8 cellular contexts compared by ENCODE assay signal in the genomic region with DNA sequence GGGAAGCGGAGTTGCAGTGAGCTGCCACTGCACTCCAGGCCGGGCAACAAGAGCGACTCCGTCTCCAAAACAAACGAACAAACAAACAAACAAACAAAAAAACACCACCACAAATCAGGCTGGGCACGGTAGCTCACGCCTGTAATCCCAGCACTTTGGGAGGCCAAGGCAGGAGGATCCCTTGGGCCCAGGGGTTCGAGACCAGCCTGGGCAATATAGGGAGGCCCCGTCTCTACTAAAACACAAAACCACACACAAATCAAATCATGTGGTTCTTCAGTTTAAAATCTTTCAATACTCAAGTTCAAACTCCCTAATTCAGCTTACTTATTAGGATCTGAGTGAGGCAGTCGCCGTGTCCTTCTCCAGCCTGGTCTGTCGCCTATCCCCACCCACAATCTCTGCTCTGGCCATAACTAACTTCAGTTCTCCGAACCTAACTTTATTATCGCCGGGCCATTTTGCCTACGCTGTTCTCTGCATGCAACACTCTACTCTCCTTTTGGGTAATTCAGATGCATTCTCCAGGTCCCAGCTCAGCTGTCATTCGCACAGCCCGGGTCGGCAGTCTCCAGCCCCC. TPM values are rescaled to one million over a fixed set of nuclear protein-coding genes. Genes with fewer than 3 reads are reported as not detected.
DNase-seq lines count a peak whose midpoint lies in the region; ATAC-seq and TF ChIP-seq lines count a peak whose summit lies in the region.

No MANE protein-coding gene starts in this region.

- H3K9me3 ChIP-seq in naive thymus-derived CD4-positive, alpha-beta T cell (ENCODE audit: control insufficient read depth in 2 of 3, low read length in 3 of 3): no peaks in the 10 kb centered on the region

- H3K4me1 ChIP-seq in naive thymus-derived CD4-positive, alpha-beta T cell (ENCODE audit: control insufficient read depth in 2 of 2, insufficient read depth in 2 of 2, low read length in 2 of 2): peaks cover 6 to 16% of the 10 kb centered on the region in 2 donors

- peaks cover 0 to 6% (median 0%) of the 10 kb centered on the region in 3 experiments for H3K36me3 ChIP-seq in naive thymus-derived CD4-positive, alpha-beta T cell (ENCODE audit: control insufficient read depth in 2 of 3, insufficient read depth in 3 of 3, low read length in 3 of 3)

- no peak for TF ChIP-seq CTCF in LNCaP clone FGC (IDR thresholded peaks at IDR 0.05; ENCODE audit: control insufficient read depth, extremely low read depth, insufficient read depth)

- H3K27ac Mint-ChIP-seq in dendritic cell treated with granulocyte-macrophage colony-stimulating factor and Interleukin-4, amounts not matched to agents 40 ng/mL and 50 ng/mL, for 4 days: peak overlapping the region; percentile 92
- H3K27ac Mint-ChIP-seq in naive thymus-derived CD4-positive, alpha-beta T cell: peak overlapping the region; percentile 74 to 98 (median 93)

- POLR2A ChIA-PET in naive thymus-derived CD4-positive, alpha-beta T cell (lab: Charles Lee): interaction anchor here (0.5 to 1.2 kb wide), 5 partner anchors 10 to 523 kb away, joined by 3 to 10 read pairs (median 4); no protein-coding TSS in a partner anchor

- H3K27ac ChIP-seq in naive thymus-derived CD4-positive, alpha-beta T cell (ENCODE audit: low read depth, low read length): peak overlapping the region; percentile 81

- peak overlapping the region; percentile 96 for H3K4me3 ChIP-seq in LNCaP clone FGC (ENCODE audit: low read depth, low read length)
- H3K4me3 ChIP-seq in naive thymus-derived CD4-positive, alpha-beta T cell (ENCODE audit: low read length): peak overlapping the region; percentile 98

- H3K36me3 Mint-ChIP-seq in dendritic cell treated with granulocyte-macrophage colony-stimulating factor and Interleukin-4, amounts not matched to agents 40 ng/mL and 50 ng/mL, for 4 days (ENCODE audit: low read depth): peaks cover 16% of the 10 kb centered on the region
- H3K36me3 Mint-ChIP-seq in naive thymus-derived CD4-positive, alpha-beta T cell: peaks cover 0 to 7% (median 0%) of the 10 kb centered on the region in 5 donors

- no peaks in the 10 kb centered on the region for H3K9me3 Mint-ChIP-seq in dendritic cell treated with granulocyte-macrophage colony-stimulating factor and Interleukin-4, amounts not matched to agents 40 ng/mL and 50 ng/mL, for 4 days
- H3K9me3 Mint-ChIP-seq in naive thymus-derived CD4-positive, alpha-beta T cell: peaks cover 0 to 2% (median 0%) of the 10 kb centered on the region in 11 donors

- H3K27me3 ChIP-seq in naive thymus-derived CD4-positive, alpha-beta T cell (ENCODE audit: control insufficient read depth in 2 of 2, insufficient read depth in 2 of 2, low read length in 2 of 2): no peaks in the 10 kb centered on the region

- no peaks in the 10 kb centered on the region for H3K27me3 Mint-ChIP-seq in dendritic cell treated with granulocyte-macrophage colony-stimulating factor and Interleukin-4, amounts not matched to agents 40 ng/mL and 50 ng/mL, for 4 days
- H3K27me3 Mint-ChIP-seq in naive thymus-derived CD4-positive, alpha-beta T cell: no peaks in the 10 kb centered on the region

- DNase-seq in SKM-1 treated with dmso at 0.1 percent for 144 hours (lab: John Stamatoyannopoulos, UW; ENCODE audit: unreplicated experiment) (peak; percentile 53), SKM-1 (lab: John Stamatoyannopoulos, UW; ENCODE audit: unreplicated experiment) (no peak), LNCaP clone FGC (ENCODE audit: low read depth) (no peak), NAMALWA (ENCODE audit: low spot score) (no peak)
- DNase-seq in naive thymus-derived CD4-positive, alpha-beta T cell: peak in 1 of 9 donors; percentile 1
- no peak for DNase-seq in activated CD4-positive, CD25-positive, alpha-beta regulatory T cell treated with anti-CD3 and anti-CD28 coated beads, Interleukin-2, amount 50 U/mL, for 72 hours

- intact Hi-C loops in dendritic cell treated with granulocyte-macrophage colony-stimulating factor and Interleukin-4, amounts not matched to agents 40 ng/mL and 50 ng/mL, for 4 days (cut with micrococcal nuclease): loop anchor here (2.0 kb wide), 1 partner anchor 13 kb away; a partner anchor contains a TSS
- intact Hi-C loops in naive thymus-derived CD4-positive, alpha-beta T cell (cut with micrococcal nuclease): loop anchor here (1.0 to 5.0 kb wide), 9 partner anchors 14 to 724 kb away; a partner anchor contains a TSS

- CTCF ChIA-PET in naive thymus-derived CD4-positive, alpha-beta T cell (lab: Charles Lee): no interaction called here

- peaks cover 44% of the 10 kb centered on the region for H3K4me1 Mint-ChIP-seq in dendritic cell treated with granulocyte-macrophage colony-stimulating factor and Interleukin-4, amounts not matched to agents 40 ng/mL and 50 ng/mL, for 4 days (ENCODE audit: low read depth)
- peaks cover 34 to 49% (median 43%) of the 10 kb centered on the region in 7 donors for H3K4me1 Mint-ChIP-seq in naive thymus-derived CD4-positive, alpha-beta T cell

- H3K4me3 Mint-ChIP-seq in dendritic cell treated with granulocyte-macrophage colony-stimulating factor and Interleukin-4, amounts not matched to agents 40 ng/mL and 50 ng/mL, for 4 days: peak overlapping the region; percentile 98
- peak overlapping the region; percentile 86 to 96 (median 95) for H3K4me3 Mint-ChIP-seq in naive thymus-derived CD4-positive, alpha-beta T cell

- no peak for ATAC-seq in naive thymus-derived CD4-positive, alpha-beta T cell
- ATAC-seq in HG02870 (IDR thresholded peaks at IDR 0.05; ENCODE audit: unreplicated experiment): no peak

RNA-seq across cellular contexts. Expression of a gene that starts 0.6 kb away (rescaled TPM):
- total RNA-seq in naive thymus-derived CD4-positive, alpha-beta T cell: 10 to 100 TPM; 34.0 to 41.3 (median 37.2) TPM
- 10 to 100 TPM; 11.7 to 22.5 TPM for polyA plus RNA-seq in naive thymus-derived CD4-positive, alpha-beta T cell

RNA-seq across cellular contexts. Expression of a gene that starts 14.0 kb away (rescaled TPM):
- 10 to 100 TPM in 3 of 5 experiments, 1 to 10 TPM in 2; 3.6 to 19.5 (median 12.2) TPM for total RNA-seq in naive thymus-derived CD4-positive, alpha-beta T cell
- polyA plus RNA-seq in naive thymus-derived CD4-positive, alpha-beta T cell: 10 to 100 TPM; 21.6 to 23.8 TPM
